Comparison of ENCODE assay signal across 22 cellular contexts in genomic region chr3:125692361-125692760, GRCh38.
"Had no signal": no experiment of that assay in that cellular context is flagged by ENCODE, and none has a peak within 500 bp of the region (broad histone marks: within the 10 kb centered on the region; RNA-seq: fewer than 3 reads in every experiment).

No MANE protein-coding gene starts in this region.

- H3K27ac Mint-ChIP-seq: dendritic cell treated with granulocyte-macrophage colony-stimulating factor and Interleukin-4, amounts not matched to agents 40 ng/mL and 50 ng/mL, for 4 days; effector memory CD8-positive, alpha-beta T cell; endodermal cell had no signal

- H3K27me3 Mint-ChIP-seq: dendritic cell treated with granulocyte-macrophage colony-stimulating factor and Interleukin-4, amounts not matched to agents 40 ng/mL and 50 ng/mL, for 4 days had no signal

- H3K9me3 Mint-ChIP-seq: dendritic cell treated with granulocyte-macrophage colony-stimulating factor and Interleukin-4, amounts not matched to agents 40 ng/mL and 50 ng/mL, for 4 days; effector memory CD8-positive, alpha-beta T cell; endodermal cell had no signal

- ATAC-seq: effector memory CD8-positive, alpha-beta T cell; esophagus mucosa; foreskin keratinocyte; gastrocnemius medialis; gastroesophageal sphincter; heart left ventricle; heart right ventricle had no signal

- H3K4me3 Mint-ChIP-seq: dendritic cell treated with granulocyte-macrophage colony-stimulating factor and Interleukin-4, amounts not matched to agents 40 ng/mL and 50 ng/mL, for 4 days; effector memory CD8-positive, alpha-beta T cell; endodermal cell had no signal

- DNase-seq: colonic mucosa; cortex of kidney; dermis blood vessel endothelial cell; dorsolateral prefrontal cortex; effector CD4-positive, alpha-beta T cell; effector CD8-positive, alpha-beta T cell; effector memory CD4-positive, alpha-beta T cell; effector memory CD8-positive, alpha-beta T cell; endodermal cell; erythroblast; esophagus squamous epithelium; foreskin fibroblast; foreskin keratinocyte; foreskin melanocyte; gastrocnemius medialis; glutamatergic neuron; head of caudate nucleus; heart left ventricle; heart right ventricle had no signal
